16 cellular contexts compared by ENCODE assay signal in genomic region chr1:12407962-12408288, GRCh38.
DNase-seq lines count a peak whose midpoint lies in the region; ATAC-seq, FAIRE-seq and TF ChIP-seq lines count a peak whose summit lies in the region.
"Had no signal": no experiment of that assay in that cellular context is flagged by ENCODE, and none has a peak within 500 bp of the region (broad histone marks: within the 10 kb centered on the region; RNA-seq: fewer than 3 reads in every experiment).

No MANE protein-coding gene starts in this region.

- H3K9me3 ChIP-seq in prostate gland (no peaks in the 10 kb centered on the region), transverse colon (no peaks in the 10 kb centered on the region)

- H3K4me3 Mint-ChIP-seq in activated CD8-positive, alpha-beta T cell treated with anti-CD3 and anti-CD28 coated beads for 36 hours, result no peak overlapping the region
- no peak overlapping the region for H3K4me3 Mint-ChIP-seq in activated CD8-positive, alpha-beta T cell treated with anti-CD3 and anti-CD28 coated beads, Interleukin-2, amount 10 ng/mL, durations not matched to agents 7 days and 5 days
- no peak overlapping the region for H3K4me3 Mint-ChIP-seq in immature natural killer cell

- 38% methylated on average over 4 of the region's 4 CpGs for WGBS in prostate gland
- 28 to 62% methylated on average over 4 of the region's 4 CpGs for WGBS in transverse colon (ENCODE audit: low coverage in 1 of 2), 2 donors

- peak; percentile 34 for ATAC-seq in activated CD8-positive, alpha-beta T cell treated with anti-CD3 and anti-CD28 coated beads for 36 hours
- no peak for ATAC-seq in activated CD8-positive, alpha-beta T cell treated with anti-CD3 and anti-CD28 coated beads, Interleukin-2, amount 10 ng/mL, durations not matched to agents 7 days and 5 days
- ATAC-seq in HG03571 (IDR thresholded peaks at IDR 0.05; ENCODE audit: unreplicated experiment), result no peak

- no peak for TF ChIP-seq EP300 in transverse colon (IDR thresholded peaks at IDR 0.05; ENCODE audit: low read depth)

- DNase-seq in activated CD8-positive, alpha-beta T cell treated with anti-CD3 and anti-CD28 coated beads for 36 hours, result no peak
- DNase-seq in activated CD8-positive, alpha-beta T cell treated with anti-CD3 and anti-CD28 coated beads, Interleukin-2, amount 10 ng/mL, durations not matched to agents 7 days and 5 days, result no peak
- DNase-seq in coronary artery (ENCODE audit: low spot score), result no peak
- DNase-seq in prostate gland (ENCODE audit: low spot score), result no peak
- no peak for DNase-seq in transverse colon
- DNase-seq in urothelium cell line (ENCODE audit: low spot score), result no peak
- no peak for DNase-seq in immature natural killer cell
- DNase-seq: activated CD8-positive, alpha-beta memory T cell treated with anti-CD3 and anti-CD28 coated beads for 24 hours; DMS153; mesendoderm; NCI-H2029; Right ventricle myocardium superior had no signal

- H3K4me1 ChIP-seq in prostate gland (replicated peaks), result peaks cover 12% of the 10 kb centered on the region
- peaks cover 25 to 67% (median 51%) of the 10 kb centered on the region in 4 donors for H3K4me1 ChIP-seq in transverse colon

- peaks cover 41% of the 10 kb centered on the region for H3K4me1 Mint-ChIP-seq in activated CD8-positive, alpha-beta T cell treated with anti-CD3 and anti-CD28 coated beads for 36 hours (ENCODE audit: low read depth)
- peaks cover 39% of the 10 kb centered on the region for H3K4me1 Mint-ChIP-seq in activated CD8-positive, alpha-beta T cell treated with anti-CD3 and anti-CD28 coated beads, Interleukin-2, amount 10 ng/mL, durations not matched to agents 7 days and 5 days (ENCODE audit: low read depth)
- peaks cover 6 to 16% of the 10 kb centered on the region in 2 donors for H3K4me1 Mint-ChIP-seq in immature natural killer cell

- CTCF ChIA-PET in activated CD8-positive, alpha-beta T cell treated with anti-CD3 and anti-CD28 coated beads for 36 hours (lab: Charles Lee), result interaction anchor here (0.8 to 2.5 kb wide), 21 partner anchors 8 to 251 kb away, joined by 3 to 20 read pairs (median 5); partner anchors contain the start of gene DHRS3
- CTCF ChIA-PET in activated CD8-positive, alpha-beta T cell treated with anti-CD3 and anti-CD28 coated beads, Interleukin-2, amount 10 ng/mL, durations not matched to agents 7 days and 5 days (lab: Charles Lee), result interaction anchor here (0.7 to 4.9 kb wide), 35 partner anchors 8 to 251 kb away, joined by 3 to 31 read pairs (median 5); no protein-coding TSS in a partner anchor

- no peaks in the 10 kb centered on the region for H3K27me3 ChIP-seq in prostate gland (replicated peaks; ENCODE audit: insufficient read depth)
- H3K27me3 ChIP-seq in transverse colon, result no peaks in the 10 kb centered on the region
- H3K27me3 ChIP-seq: right atrium auricular region had no signal

- H3K36me3 Mint-ChIP-seq in activated CD8-positive, alpha-beta T cell treated with anti-CD3 and anti-CD28 coated beads for 36 hours (ENCODE audit: low read depth), result peaks cover 64% of the 10 kb centered on the region
- peaks cover 73% of the 10 kb centered on the region for H3K36me3 Mint-ChIP-seq in activated CD8-positive, alpha-beta T cell treated with anti-CD3 and anti-CD28 coated beads, Interleukin-2, amount 10 ng/mL, durations not matched to agents 7 days and 5 days (ENCODE audit: low read depth)
- H3K36me3 Mint-ChIP-seq in immature natural killer cell, result peaks cover 36 to 51% (median 51%) of the 10 kb centered on the region in 3 donors

- in situ Hi-C loops in transverse colon (cut with MboI; ENCODE audit: low pct_ligation_motif_present in 1 of 4, low pct_unique_long_range_greater_than_20kb in 1 of 4, low sequenced_read_pairs in 3 of 4), result loop anchor here in 1 of 4 donors (25.0 kb wide), 1 partner anchor 204 kb away; the partner anchor contains the start of gene DHRS3

- peak overlapping the region; percentile 40 to 64 for H3K27ac ChIP-seq in coronary artery
- H3K27ac ChIP-seq in prostate gland, result peak overlapping the region; percentile 63 to 74
- peak overlapping the region; percentile 42 to 65 (median 54) for H3K27ac ChIP-seq in transverse colon
- H3K27ac ChIP-seq: 22Rv1 had no signal

- no peak for FAIRE-seq in urothelium cell line (lab: Jason Lieb, UNC)
- FAIRE-seq: GM12892 had no signal

- H3K36me3 ChIP-seq in prostate gland (no peaks in the 10 kb centered on the region), transverse colon (peaks cover 0 to 4% (median 0%) of the 10 kb centered on the region in 4 donors)

- TF ChIP-seq CTCF in activated CD8-positive, alpha-beta T cell treated with anti-CD3 and anti-CD28 coated beads for 36 hours (IDR thresholded peaks at IDR 0.05), result no peak
- TF ChIP-seq CTCF in coronary artery (IDR thresholded peaks at IDR 0.05), result no peak
- no peak for TF ChIP-seq CTCF in prostate gland (IDR thresholded peaks at IDR 0.05)
- no peak for TF ChIP-seq CTCF in transverse colon (IDR thresholded peaks at IDR 0.05)

- no peak overlapping the region for H3K4me3 ChIP-seq in coronary artery
- no peak overlapping the region for H3K4me3 ChIP-seq in prostate gland
- H3K4me3 ChIP-seq in transverse colon, result no peak overlapping the region
- H3K4me3 ChIP-seq: right atrium auricular region had no signal

- no peaks in the 10 kb centered on the region for H3K27me3 Mint-ChIP-seq in activated CD8-positive, alpha-beta T cell treated with anti-CD3 and anti-CD28 coated beads for 36 hours
- H3K27me3 Mint-ChIP-seq in activated CD8-positive, alpha-beta T cell treated with anti-CD3 and anti-CD28 coated beads, Interleukin-2, amount 10 ng/mL, durations not matched to agents 7 days and 5 days (ENCODE audit: low read depth), result no peaks in the 10 kb centered on the region
- H3K27me3 Mint-ChIP-seq in immature natural killer cell (ENCODE audit: low read depth in 3 of 3), result no peaks in the 10 kb centered on the region

- H3K9me3 Mint-ChIP-seq in activated CD8-positive, alpha-beta T cell treated with anti-CD3 and anti-CD28 coated beads for 36 hours, result peaks cover 9% of the 10 kb centered on the region
- peaks cover 22% of the 10 kb centered on the region for H3K9me3 Mint-ChIP-seq in activated CD8-positive, alpha-beta T cell treated with anti-CD3 and anti-CD28 coated beads, Interleukin-2, amount 10 ng/mL, durations not matched to agents 7 days and 5 days (ENCODE audit: insufficient read depth)
- peaks cover 0 to 9% (median 2%) of the 10 kb centered on the region in 6 donors for H3K9me3 Mint-ChIP-seq in immature natural killer cell

- TF ChIP-seq POLR2A in prostate gland (IDR thresholded peaks at IDR 0.05) (no peak), transverse colon (IDR thresholded peaks at IDR 0.05) (no peak)

- H3K27ac Mint-ChIP-seq in activated CD8-positive, alpha-beta T cell treated with anti-CD3 and anti-CD28 coated beads for 36 hours, result peak overlapping the region; percentile 57
- H3K27ac Mint-ChIP-seq in activated CD8-positive, alpha-beta T cell treated with anti-CD3 and anti-CD28 coated beads, Interleukin-2, amount 10 ng/mL, durations not matched to agents 7 days and 5 days, result no peak overlapping the region
- no peak overlapping the region for H3K27ac Mint-ChIP-seq in immature natural killer cell

- intact Hi-C loops in activated CD8-positive, alpha-beta T cell treated with anti-CD3 and anti-CD28 coated beads for 36 hours (cut with micrococcal nuclease), result no loop called here
- intact Hi-C loops in prostate gland (cut with DNase I) (loop anchor here (2.0 to 5.0 kb wide), 2 partner anchors 194 to 211 kb away; partner anchors contain the start of gene DHRS3), transverse colon (cut with DNase I; ENCODE audit: low total_unique reads) (loop anchor here (2.0 to 10.0 kb wide), 2 partner anchors 211 to 247 kb away; partner anchors contain the start of gene DHRS3)

- POLR2A ChIA-PET in activated CD8-positive, alpha-beta T cell treated with anti-CD3 and anti-CD28 coated beads for 36 hours (lab: Charles Lee), result interaction anchor here (0.6 to 1.4 kb wide), 8 partner anchors 16 to 211 kb away, joined by 3 to 5 read pairs (median 3); no protein-coding TSS in a partner anchor
- POLR2A ChIA-PET in activated CD8-positive, alpha-beta T cell treated with anti-CD3 and anti-CD28 coated beads, Interleukin-2, amount 10 ng/mL, durations not matched to agents 7 days and 5 days (lab: Charles Lee), result interaction anchor here (0.8 to 1.4 kb wide), 5 partner anchors 54 to 211 kb away, joined by 3 to 5 read pairs (median 5); partner anchors contain the start of gene DHRS3
